26 cellular contexts compared by ENCODE assay signal in the genomic region with DNA sequence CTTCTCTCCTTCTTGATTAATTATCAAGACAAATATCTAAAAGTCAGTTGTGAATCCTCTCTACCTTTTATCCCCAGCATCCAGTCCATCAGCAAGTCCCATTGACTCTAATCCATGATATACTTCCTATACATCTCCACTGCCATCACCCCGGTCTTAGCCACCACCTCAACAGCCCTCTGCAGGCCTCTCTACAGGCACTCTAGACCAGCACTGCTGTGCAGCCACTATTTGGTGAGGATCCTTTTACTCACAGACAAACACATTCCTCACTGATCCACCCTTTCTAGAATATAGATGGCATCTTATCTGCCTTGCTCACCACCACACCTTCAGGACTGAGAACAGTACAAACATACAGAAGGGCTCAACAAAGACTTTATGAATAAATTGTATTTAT.
"Had no signal": no experiment of that assay in that cellular context is flagged by ENCODE, and none has a peak within 500 bp of the region (broad histone marks: within the 10 kb centered on the region; RNA-seq: fewer than 3 reads in every experiment).

No MANE protein-coding gene starts in this region.

- H3K27me3 ChIP-seq: adrenal gland had no signal

- H3K4me1 Mint-ChIP-seq: activated naive CD8-positive, alpha-beta T cell treated with anti-CD3 and anti-CD28 coated beads, Interleukin-2, amount 10 ng/mL, durations not matched to agents 7 days and 5 days had no signal

- H3K9me3 Mint-ChIP-seq: activated naive CD8-positive, alpha-beta T cell treated with anti-CD3 and anti-CD28 coated beads, Interleukin-2, amount 10 ng/mL, durations not matched to agents 7 days and 5 days had no signal

- H3K27ac Mint-ChIP-seq: activated CD8-positive, alpha-beta T cell treated with anti-CD3 and anti-CD28 coated beads, Interleukin-2, amount 10 ng/mL, durations not matched to agents 7 days and 5 days; activated naive CD8-positive, alpha-beta T cell treated with anti-CD3 and anti-CD28 coated beads, Interleukin-2, amount 10 ng/mL, durations not matched to agents 7 days and 5 days had no signal

- ATAC-seq: activated CD4-positive, CD25-positive, alpha-beta regulatory T cell treated with anti-CD3 and anti-CD28 coated beads, Interleukin-2, amount 50 U/mL, for 24 hours; activated CD8-positive, alpha-beta T cell treated with anti-CD3 and anti-CD28 coated beads, Interleukin-2, amount 10 ng/mL, durations not matched to agents 7 days and 5 days; K562; Panc1; Right ventricle myocardium inferior had no signal

- DNase-seq: activated CD4-positive, alpha-beta T cell treated with anti-CD3 and anti-CD28 coated beads for 4 hours; activated CD8-positive, alpha-beta memory T cell treated with anti-CD3 and anti-CD28 coated beads, Interleukin-2, amount 50 U/mL, for 48 hours; activated CD8-positive, alpha-beta T cell treated with anti-CD3 and anti-CD28 coated beads, Interleukin-2, amount 10 ng/mL, durations not matched to agents 7 days and 5 days; activated naive CD4-positive, alpha-beta T cell treated with anti-CD3 and anti-CD28 coated beads, Interleukin-2, amount 50 U/mL, for 16 hours; activated naive CD8-positive, alpha-beta T cell treated with anti-CD3 and anti-CD28 coated beads, Interleukin-2, amount 10 ng/mL, durations not matched to agents 7 days and 5 days; activated T-cell treated with anti-CD3 and anti-CD28 coated beads, Interleukin-2, amount 50 U/mL, for 1 hour; adrenal gland; anterior cingulate cortex; central memory CD4-positive, alpha-beta T cell; Karpas-422; MM.1S; NCI-H1105; NCI-H1436; NCI-H1694 treated with DMSO at 0.1 percent for 48 hours; NCI-H2029 treated with DMSO at 0.1 percent for 48 hours; NCI-H524; OCI-M1; RPMI8226; T-helper 1 cell; WERI-Rb-1 had no signal

- H3K36me3 Mint-ChIP-seq: activated naive CD8-positive, alpha-beta T cell treated with anti-CD3 and anti-CD28 coated beads, Interleukin-2, amount 10 ng/mL, durations not matched to agents 7 days and 5 days had no signal

- H3K4me3 Mint-ChIP-seq: activated CD8-positive, alpha-beta T cell treated with anti-CD3 and anti-CD28 coated beads, Interleukin-2, amount 10 ng/mL, durations not matched to agents 7 days and 5 days; activated naive CD8-positive, alpha-beta T cell treated with anti-CD3 and anti-CD28 coated beads, Interleukin-2, amount 10 ng/mL, durations not matched to agents 7 days and 5 days had no signal

- H3K9me3 ChIP-seq: adrenal gland had no signal

- H3K4me3 ChIP-seq: adrenal gland, K562, SK-N-MC had no signal

- FAIRE-seq: bronchial epithelial cell, K562 had no signal

- H3K36me3 ChIP-seq: adrenal gland, WERI-Rb-1 had no signal

- H3K27ac ChIP-seq: adrenal gland, SK-N-MC, WERI-Rb-1 had no signal
